In genomic region chr18:12416108-12416729, GRCh38 we compare ENCODE assay signal across 1 cellular context.
TF ChIP-seq lines count a peak whose summit lies in the region.

No MANE protein-coding gene starts in this region.

TF ChIP-seq in endothelial cell of umbilical vein, 7 proteins besides CTCF, POLR2A, EP300 and RAD21:
- TF ChIP-seq POLR2AphosphoS5 (IDR thresholded peaks at IDR 0.05; ENCODE audit: insufficient read depth, low read depth, low read length), result no peak
- no peak for TF ChIP-seq FOS (IDR thresholded peaks at IDR 0.05; ENCODE audit: borderline replicate concordance, insufficient read depth, low read length)
- TF ChIP-seq EZH2 (IDR thresholded peaks at IDR 0.05; ENCODE audit: borderline replicate concordance, low read depth, low read length, severe bottlenecking), result no peak
- no peak for TF ChIP-seq JUN (IDR thresholded peaks at IDR 0.05; ENCODE audit: borderline replicate concordance, insufficient read depth, insufficient read length, low read depth)
- no peak for TF ChIP-seq GATA2 (IDR thresholded peaks at IDR 0.05; ENCODE audit: insufficient read depth, insufficient read length, low read depth, low read length)
- TF ChIP-seq MYC (IDR thresholded peaks at IDR 0.05; ENCODE audit: low read depth, low read length), result no peak
- no peak for TF ChIP-seq MAX (IDR thresholded peaks at IDR 0.05; ENCODE audit: insufficient read depth, insufficient read length)
